In the genomic region with DNA sequence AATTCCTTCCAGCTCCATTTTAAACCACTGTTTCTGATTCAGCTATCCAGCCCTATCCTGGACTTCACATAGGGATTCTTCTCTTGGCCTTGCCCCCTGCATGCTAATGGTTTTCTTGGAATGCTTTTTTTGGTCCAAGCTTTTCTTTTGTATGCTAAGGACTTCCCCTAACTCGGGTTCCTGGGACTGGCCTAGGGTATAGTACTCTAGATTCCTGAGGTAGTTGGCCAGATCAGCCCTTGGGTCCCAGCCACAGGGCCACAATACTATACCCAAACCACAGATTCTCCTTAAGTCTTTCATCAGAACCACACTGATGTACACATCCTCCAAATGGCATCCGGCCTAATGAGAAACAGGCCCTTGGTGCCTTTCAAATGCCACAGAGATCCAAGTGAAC, we compare ENCODE assay signal across 11 cellular contexts. TPM values are rescaled to one million over a fixed set of nuclear protein-coding genes. Genes with fewer than 3 reads are reported as not detected.
DNase-seq lines count a peak whose midpoint lies in the region; ATAC-seq and TF ChIP-seq lines count a peak whose summit lies in the region.
"Had no signal": no experiment of that assay in that cellular context is flagged by ENCODE, and none has a peak within 500 bp of the region (broad histone marks: within the 10 kb centered on the region; RNA-seq: fewer than 3 reads in every experiment).

No MANE protein-coding gene starts in this region.

- H3K4me1 ChIP-seq in OCI-LY7 (ENCODE audit: insufficient read depth, low read length, poor library complexity, severe bottlenecking) (peaks cover 30% of the 10 kb centered on the region), stomach smooth muscle (ENCODE audit: control insufficient read depth, insufficient read depth, low read length) (peaks cover 67% of the 10 kb centered on the region), hepatocyte (ENCODE audit: insufficient read depth) (peaks cover 31% of the 10 kb centered on the region)

- no peak for TF ChIP-seq CTCF in OCI-LY7 (conservative IDR thresholded peaks at IDR 0.05; ENCODE audit: low read length)
- no peak for TF ChIP-seq CTCF in chondrocyte (IDR thresholded peaks at IDR 0.05)
- no peak for TF ChIP-seq CTCF in hepatocyte (IDR thresholded peaks at IDR 0.05; ENCODE audit: poor library complexity)

- H3K4me3 Mint-ChIP-seq in activated CD4-positive, alpha-beta T cell treated with anti-CD3 and anti-CD28 coated beads, Interleukin-2, amount 10 ng/mL, durations not matched to agents 7 days and 5 days: peak overlapping the region; percentile 28
- no peak overlapping the region for H3K4me3 Mint-ChIP-seq in chondrocyte (ENCODE audit: unreplicated experiment)

- no TSS peak for BruUV-seq in OCI-LY7 (replicated peaks; lab: Mats Ljungman, UMichigan)

- H4K20me1 ChIP-seq in OCI-LY7 (ENCODE audit: insufficient read depth, low read length) (no peaks in the 10 kb centered on the region), hepatocyte (ENCODE audit: insufficient read depth, poor library complexity, severe bottlenecking) (no peaks in the 10 kb centered on the region)

- H3K27ac ChIP-seq in OCI-LY7 (ENCODE audit: low read depth, low read length, poor library complexity, severe bottlenecking): no peak overlapping the region
- peak overlapping the region; percentile 67 for H3K27ac ChIP-seq in stomach smooth muscle (ENCODE audit: low read length)
- H3K27ac ChIP-seq in hepatocyte: no peak overlapping the region

- no peak for ATAC-seq in GM21526 (IDR thresholded peaks at IDR 0.05; ENCODE audit: low FRiP score, unreplicated experiment)

- H3K9ac ChIP-seq in stomach smooth muscle (ENCODE audit: low read length in 2 of 2): no peak overlapping the region

- intact Hi-C loops in OCI-LY7 (cut with micrococcal nuclease; ENCODE audit: unreplicated experiment): no loop called here

- H3K4me3 ChIP-seq in OCI-LY7 (ENCODE audit: low read depth, low read length, poor library complexity, severe bottlenecking) (no peak overlapping the region), stomach smooth muscle (ENCODE audit: low read length in 2 of 2) (peak overlapping the region in 1 of 2 donors; percentile 35), hepatocyte (no peak overlapping the region)

- no peak overlapping the region for H2AFZ ChIP-seq in OCI-LY7 (ENCODE audit: low read length)
- no peak overlapping the region for H2AFZ ChIP-seq in hepatocyte

- 85% methylated on average over 2 of the region's 2 CpGs for WGBS in hepatocyte (ENCODE audit: low lambda C conversion rate, missing lambda C conversion rate)

- H3K9me3 Mint-ChIP-seq in activated CD4-positive, alpha-beta T cell treated with anti-CD3 and anti-CD28 coated beads, Interleukin-2, amount 10 ng/mL, durations not matched to agents 7 days and 5 days: peaks cover 5% of the 10 kb centered on the region
- H3K9me3 Mint-ChIP-seq in chondrocyte (ENCODE audit: low read depth): no peaks in the 10 kb centered on the region

- peaks cover 33% of the 10 kb centered on the region for H3K36me3 Mint-ChIP-seq in activated CD4-positive, alpha-beta T cell treated with anti-CD3 and anti-CD28 coated beads, Interleukin-2, amount 10 ng/mL, durations not matched to agents 7 days and 5 days (ENCODE audit: low read depth)
- H3K36me3 Mint-ChIP-seq in chondrocyte (ENCODE audit: low read depth): no peaks in the 10 kb centered on the region

- H3K27ac Mint-ChIP-seq in activated CD4-positive, alpha-beta T cell treated with anti-CD3 and anti-CD28 coated beads, Interleukin-2, amount 10 ng/mL, durations not matched to agents 7 days and 5 days: peak overlapping the region; percentile 73
- no peak overlapping the region for H3K27ac Mint-ChIP-seq in chondrocyte (ENCODE audit: unreplicated experiment)

- peaks cover 23% of the 10 kb centered on the region; the same call in 1 of the 2 replicates for H3K79me2 ChIP-seq in OCI-LY7 (ENCODE audit: insufficient read depth, low read depth, low read length)
- peaks cover 74% of the 10 kb centered on the region for H3K79me2 ChIP-seq in hepatocyte

- H3K27me3 ChIP-seq in stomach smooth muscle (ENCODE audit: control insufficient read depth in 1 of 2, insufficient read depth in 2 of 2, low read length in 2 of 2): no peaks in the 10 kb centered on the region
- no peaks in the 10 kb centered on the region for H3K27me3 ChIP-seq in hepatocyte

- H3K4me1 Mint-ChIP-seq in activated CD4-positive, alpha-beta T cell treated with anti-CD3 and anti-CD28 coated beads, Interleukin-2, amount 10 ng/mL, durations not matched to agents 7 days and 5 days: peaks cover 69% of the 10 kb centered on the region
- H3K4me1 Mint-ChIP-seq in chondrocyte (ENCODE audit: low read depth): peaks cover 36% of the 10 kb centered on the region

- H3K4me2 ChIP-seq in OCI-LY7 (ENCODE audit: low read length): peak overlapping the region; percentile 91
- H3K4me2 ChIP-seq in hepatocyte: no peak overlapping the region

- CTCF ChIA-PET in activated CD4-positive, alpha-beta T cell treated with anti-CD3 and anti-CD28 coated beads, Interleukin-2, amount 10 ng/mL, durations not matched to agents 7 days and 5 days (lab: Charles Lee): interaction anchor here (0.6 to 5.9 kb wide), 5 partner anchors 10 to 76 kb away, joined by 3 to 45 read pairs (median 8); no protein-coding TSS in a partner anchor
- CTCF ChIA-PET in OCI-LY7 (lab: Charles Lee; ENCODE audit: unreplicated experiment): no interaction called here

- H3K9me2 ChIP-seq in OCI-LY7 (ENCODE audit: insufficient read depth, low read length) (no peaks in the 10 kb centered on the region), hepatocyte (replicated peaks; ENCODE audit: insufficient read depth) (no peaks in the 10 kb centered on the region)

- POLR2A ChIA-PET in activated CD4-positive, alpha-beta T cell treated with anti-CD3 and anti-CD28 coated beads, Interleukin-2, amount 10 ng/mL, durations not matched to agents 7 days and 5 days (lab: Charles Lee): no interaction called here
- POLR2A ChIA-PET in OCI-LY7 (lab: Charles Lee): no interaction called here

- no peaks in the 10 kb centered on the region for H3K27me3 Mint-ChIP-seq in activated CD4-positive, alpha-beta T cell treated with anti-CD3 and anti-CD28 coated beads, Interleukin-2, amount 10 ng/mL, durations not matched to agents 7 days and 5 days
- peaks cover under 1% of the 10 kb centered on the region for H3K27me3 Mint-ChIP-seq in chondrocyte (ENCODE audit: low read depth)

- DNase-seq in activated CD4-positive, alpha-beta T cell treated with anti-CD3 and anti-CD28 coated beads, Interleukin-2, amount 10 ng/mL, durations not matched to agents 7 days and 5 days: no peak
- no peak for DNase-seq in activated CD4-positive, alpha-beta T cell treated with anti-CD3 and anti-CD28 coated beads, Interleukin-2, amount 50 U/mL, for 48 hours
- DNase-seq in OCI-LY7 (ENCODE audit: low spot score) (no peak), fibroblast of gingiva (ENCODE audit: low read depth) (peak; percentile 98), chondrocyte (ENCODE audit: low spot score) (no peak), hepatocyte (ENCODE audit: low spot score) (no peak)
- DNase-seq: ACHN, SW 1271 had no signal

- H3K36me3 ChIP-seq in OCI-LY7 (ENCODE audit: insufficient read depth, low read length) (no peaks in the 10 kb centered on the region), stomach smooth muscle (ENCODE audit: control insufficient read depth in 2 of 2, insufficient read depth in 2 of 2, low read length in 2 of 2) (no peaks in the 10 kb centered on the region), hepatocyte (replicated peaks; ENCODE audit: insufficient read depth, low read depth) (no peaks in the 10 kb centered on the region)

- H3K9me3 ChIP-seq in OCI-LY7 (ENCODE audit: low read length) (no peaks in the 10 kb centered on the region), stomach smooth muscle (ENCODE audit: control insufficient read depth in 2 of 2, low read length in 2 of 2) (no peaks in the 10 kb centered on the region), hepatocyte (ENCODE audit: low read depth) (no peaks in the 10 kb centered on the region)

RNA-seq across cellular contexts. Expression of a gene that starts 2.8 kb away (rescaled TPM):
- 10 to 100 TPM; 15.1 to 15.7 TPM for total RNA-seq in activated CD4-positive, alpha-beta T cell treated with anti-CD3 and anti-CD28 coated beads, Interleukin-2, amount 10 ng/mL, durations not matched to agents 7 days and 5 days
- 7.0 and 9.4 TPM in 2 replicates for total RNA-seq in OCI-LY7 (2014; rRNA removed; shearing (Covaris generic))
- total RNA-seq in OCI-LY7 (2022) (15.2 and 15.9 TPM in 2 replicates), chondrocyte (28.1 to 32.3 TPM (median 31.6 TPM) in 3 replicates), hepatocyte (23.0 and 26.8 TPM in 2 replicates)
- 7.5 and 9.0 TPM in 2 replicates for polyA plus RNA-seq in hepatocyte

RNA-seq across cellular contexts. Expression of a gene that starts 34.5 kb away (rescaled TPM):
- not detected for total RNA-seq in activated CD4-positive, alpha-beta T cell treated with anti-CD3 and anti-CD28 coated beads, Interleukin-2, amount 10 ng/mL, durations not matched to agents 7 days and 5 days
- not detected in 2 replicates for total RNA-seq in OCI-LY7 (2014; rRNA removed; shearing (Covaris generic))
- not detected in 2 replicates for total RNA-seq in OCI-LY7 (2022)
- not detected in 3 replicates for total RNA-seq in chondrocyte
- 0.27 and 0.40 TPM in 2 replicates for total RNA-seq in hepatocyte
- polyA plus RNA-seq in hepatocyte: 0.30 and 0.86 TPM in 2 replicates

RNA-seq across cellular contexts. Expression of a gene that starts 49.6 kb away (rescaled TPM):
- total RNA-seq in activated CD4-positive, alpha-beta T cell treated with anti-CD3 and anti-CD28 coated beads, Interleukin-2, amount 10 ng/mL, durations not matched to agents 7 days and 5 days: 10 to 100 TPM; 17.6 to 18.0 TPM
- not detected in 2 replicates for total RNA-seq in OCI-LY7 (2014; rRNA removed; shearing (Covaris generic))
- total RNA-seq in OCI-LY7 (2022) (not detected in 2 replicates), chondrocyte (not detected in 3 replicates), hepatocyte (not detected in 2 replicates)
- 0.33 TPM in 1 of 2 replicates, not detected in the other for polyA plus RNA-seq in hepatocyte
- total RNA-seq: bronchial epithelial cell had no signal

Comparison
In these comparisons a context has a peak if more than half of its experiments do, and no peak if none do; other contexts are left out.
1. RNA of a gene that starts 49.6 kb away (total RNA-seq): 17.6 to 18.0 TPM in activated CD4-positive, alpha-beta T cell treated with anti-CD3 and anti-CD28 coated beads, Interleukin-2, amount 10 ng/mL, durations not matched to agents 7 days and 5 days; not detected in OCI-LY7, not detected in chondrocyte and not detected in hepatocyte; every median in the first group is over 10 times any median in the second.